Comparison of ENCODE assay signal across 9 cellular contexts in the genomic region with DNA sequence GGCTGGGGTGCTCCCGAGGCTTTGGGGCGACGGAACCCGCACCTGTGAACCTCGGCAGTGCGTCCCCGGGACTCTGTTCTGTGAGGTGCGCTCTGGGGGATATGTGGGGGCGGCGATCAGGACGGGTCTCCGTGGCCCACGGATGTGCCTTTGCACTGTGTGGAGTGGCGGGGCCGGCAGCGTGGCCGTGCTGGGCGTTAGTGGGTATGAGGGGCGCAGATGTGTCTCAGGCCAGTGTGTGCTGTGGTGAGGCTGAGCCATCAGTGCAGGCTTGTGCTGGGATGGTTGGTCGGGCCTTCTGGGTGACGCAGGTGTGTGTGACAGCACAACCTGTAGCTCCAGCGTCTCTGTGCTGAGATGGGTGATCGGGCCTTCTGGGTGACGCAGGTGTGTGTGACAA. TPM values are rescaled to one million over a fixed set of nuclear protein-coding genes. Genes with fewer than 3 reads are reported as not detected.
DNase-seq lines count a peak whose midpoint lies in the region; ATAC-seq, FAIRE-seq and TF ChIP-seq lines count a peak whose summit lies in the region.
"Had no signal": no experiment of that assay in that cellular context is flagged by ENCODE, and none has a peak within 500 bp of the region (broad histone marks: within the 10 kb centered on the region; RNA-seq: fewer than 3 reads in every experiment).

No MANE protein-coding gene starts in this region.

- H3K79me2 ChIP-seq in astrocyte (ENCODE audit: insufficient read depth, low read length) = peaks cover 14% of the 10 kb centered on the region

- peak; percentile 18 for ATAC-seq in left colon

- TF ChIP-seq CTCF in astrocyte (IDR thresholded peaks at IDR 0.05; ENCODE audit: insufficient read depth, low read depth, low read length) (no peak), tibial artery (IDR thresholded peaks at IDR 0.05) (no peak)

- no peaks in the 10 kb centered on the region for H4K20me1 ChIP-seq in astrocyte (ENCODE audit: insufficient read depth, low read length)

- H3K4me3 ChIP-seq in astrocyte (ENCODE audit: insufficient read depth, low read depth, low read length) (peak overlapping the region; percentile 75), tibial artery (peak overlapping the region; percentile 62 to 68)
- H3K4me3 ChIP-seq: A549 had no signal

- H3K27me3 ChIP-seq in astrocyte (ENCODE audit: insufficient read depth, low read length) = no peaks in the 10 kb centered on the region
- no peaks in the 10 kb centered on the region for H3K27me3 ChIP-seq in tibial artery

- H3K9me3 Mint-ChIP-seq in T-helper 1 cell treated with Interleukin-12 subunit alpha and Interleukin-12 subunit beta and Interleukin-4 antibody, amounts not matched to agents 30 μg/mL and 1 μg/mL, for 36 hours = peaks cover 17% of the 10 kb centered on the region
- no peaks in the 10 kb centered on the region for H3K9me3 Mint-ChIP-seq in astrocyte (ENCODE audit: unreplicated experiment)

- peak overlapping the region; percentile 85 for H3K9ac ChIP-seq in astrocyte (ENCODE audit: low read length)

- no peak for FAIRE-seq in astrocyte (lab: Jason Lieb, UNC)
- FAIRE-seq: A549 had no signal

- H3K4me3 Mint-ChIP-seq in T-helper 1 cell treated with Interleukin-12 subunit alpha and Interleukin-12 subunit beta and Interleukin-4 antibody, amounts not matched to agents 30 μg/mL and 1 μg/mL, for 36 hours = peak overlapping the region; percentile 93
- H3K4me3 Mint-ChIP-seq in astrocyte (ENCODE audit: unreplicated experiment) = peak overlapping the region; percentile 82

- H3K4me1 ChIP-seq in astrocyte (ENCODE audit: insufficient read depth, low read length) (no peaks in the 10 kb centered on the region), tibial artery (peaks cover 0 to 8% (median 0%) of the 10 kb centered on the region in 4 donors)
- H3K4me1 ChIP-seq: A549 had no signal

- DNase-seq in T-helper 1 cell = no peak
- no peak for DNase-seq in astrocyte (ENCODE audit: low read depth)
- peak in 1 of 2 donors; percentile 20 for DNase-seq in left colon
- DNase-seq in tibial artery = no peak
- DNase-seq in MV-4-11 (lab: John Stamatoyannopoulos, UW) = no peak
- DNase-seq in NOMO-1 treated with dmso at 0.1 percent for 144 hours (lab: John Stamatoyannopoulos, UW; ENCODE audit: unreplicated experiment) = no peak
- DNase-seq in LoVo (ENCODE audit: low spot score) = no peak

- H3K36me3 Mint-ChIP-seq in T-helper 1 cell treated with Interleukin-12 subunit alpha and Interleukin-12 subunit beta and Interleukin-4 antibody, amounts not matched to agents 30 μg/mL and 1 μg/mL, for 36 hours (ENCODE audit: low read depth) = peaks cover 19% of the 10 kb centered on the region
- H3K36me3 Mint-ChIP-seq in astrocyte (ENCODE audit: low read depth, unreplicated experiment) = peaks cover 7% of the 10 kb centered on the region

- peak overlapping the region; percentile 92 for H2AFZ ChIP-seq in astrocyte (ENCODE audit: low read depth, low read length)

- H3K9me3 ChIP-seq in astrocyte (ENCODE audit: insufficient read depth, low read depth, low read length) (no peaks in the 10 kb centered on the region), tibial artery (no peaks in the 10 kb centered on the region)

- H3K36me3 ChIP-seq in astrocyte (ENCODE audit: insufficient read depth, low read length) = peaks cover 1% of the 10 kb centered on the region
- peaks cover 6 to 15% (median 15%) of the 10 kb centered on the region in 3 donors for H3K36me3 ChIP-seq in tibial artery

- intact Hi-C loops in left colon (cut with DNase I, micrococcal nuclease) = no loop called here
- intact Hi-C loops in tibial artery (cut with DNase I; ENCODE audit: low total_unique reads) = no loop called here

- H3K27me3 Mint-ChIP-seq in T-helper 1 cell treated with Interleukin-12 subunit alpha and Interleukin-12 subunit beta and Interleukin-4 antibody, amounts not matched to agents 30 μg/mL and 1 μg/mL, for 36 hours (ENCODE audit: low read depth) = no peaks in the 10 kb centered on the region
- no peaks in the 10 kb centered on the region for H3K27me3 Mint-ChIP-seq in astrocyte (ENCODE audit: low read depth, unreplicated experiment)

- H3K27ac Mint-ChIP-seq in T-helper 1 cell treated with Interleukin-12 subunit alpha and Interleukin-12 subunit beta and Interleukin-4 antibody, amounts not matched to agents 30 μg/mL and 1 μg/mL, for 36 hours = peak overlapping the region; percentile 96
- no peak overlapping the region for H3K27ac Mint-ChIP-seq in astrocyte (ENCODE audit: unreplicated experiment)

- peak overlapping the region; percentile 84 for H3K4me2 ChIP-seq in astrocyte (ENCODE audit: low read length)
- H3K4me2 ChIP-seq: A549 had no signal

- peak overlapping the region; percentile 76 for H3K27ac ChIP-seq in astrocyte (ENCODE audit: low read depth, low read length)
- H3K27ac ChIP-seq in tibial artery = peak overlapping the region; percentile 80 to 89
- H3K27ac ChIP-seq: A549 had no signal

- peaks cover 14% of the 10 kb centered on the region for H3K4me1 Mint-ChIP-seq in T-helper 1 cell treated with Interleukin-12 subunit alpha and Interleukin-12 subunit beta and Interleukin-4 antibody, amounts not matched to agents 30 μg/mL and 1 μg/mL, for 36 hours (ENCODE audit: low read depth)
- H3K4me1 Mint-ChIP-seq in astrocyte (ENCODE audit: low read depth, unreplicated experiment) = no peaks in the 10 kb centered on the region

RNA-seq across cellular contexts. Expression of gene ZNF331, which starts 16.9 kb away (rescaled TPM):
- total RNA-seq in astrocyte = 4.8 and 5.1 TPM in 2 replicates
- total RNA-seq in left colon = 1 to 10 TPM; 5.3 to 6.0 TPM
